ENCODE assay signal across 1 cellular context in the genomic region with DNA sequence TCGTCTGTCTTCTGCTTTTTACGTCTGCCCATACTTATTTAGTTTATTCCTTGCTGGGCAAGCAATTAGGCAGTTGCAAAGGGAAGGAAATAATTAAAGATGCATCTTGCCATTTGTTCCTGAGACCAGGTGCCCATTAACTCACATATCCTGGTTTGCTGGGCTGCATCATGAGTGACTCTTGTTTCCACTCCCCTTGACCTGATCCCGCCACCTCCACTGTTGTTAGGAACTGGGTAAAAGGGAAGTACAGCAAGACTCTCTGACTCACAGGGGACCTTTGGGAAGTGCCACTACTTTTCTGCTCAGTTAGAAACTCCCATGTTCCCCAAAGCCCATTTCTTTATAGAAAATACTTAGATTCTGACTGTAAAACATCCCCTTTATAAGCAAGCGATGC.
TF ChIP-seq lines count a peak whose summit lies in the region.

No MANE protein-coding gene starts in this region.

TF ChIP-seq in GM23338, 12 proteins besides CTCF, POLR2A, EP300 and RAD21 (continued from another document):
- TF ChIP-seq JUNB (IDR thresholded peaks at IDR 0.05; ENCODE audit: unreplicated experiment) = no peak
- TF ChIP-seq, protein P1, sequence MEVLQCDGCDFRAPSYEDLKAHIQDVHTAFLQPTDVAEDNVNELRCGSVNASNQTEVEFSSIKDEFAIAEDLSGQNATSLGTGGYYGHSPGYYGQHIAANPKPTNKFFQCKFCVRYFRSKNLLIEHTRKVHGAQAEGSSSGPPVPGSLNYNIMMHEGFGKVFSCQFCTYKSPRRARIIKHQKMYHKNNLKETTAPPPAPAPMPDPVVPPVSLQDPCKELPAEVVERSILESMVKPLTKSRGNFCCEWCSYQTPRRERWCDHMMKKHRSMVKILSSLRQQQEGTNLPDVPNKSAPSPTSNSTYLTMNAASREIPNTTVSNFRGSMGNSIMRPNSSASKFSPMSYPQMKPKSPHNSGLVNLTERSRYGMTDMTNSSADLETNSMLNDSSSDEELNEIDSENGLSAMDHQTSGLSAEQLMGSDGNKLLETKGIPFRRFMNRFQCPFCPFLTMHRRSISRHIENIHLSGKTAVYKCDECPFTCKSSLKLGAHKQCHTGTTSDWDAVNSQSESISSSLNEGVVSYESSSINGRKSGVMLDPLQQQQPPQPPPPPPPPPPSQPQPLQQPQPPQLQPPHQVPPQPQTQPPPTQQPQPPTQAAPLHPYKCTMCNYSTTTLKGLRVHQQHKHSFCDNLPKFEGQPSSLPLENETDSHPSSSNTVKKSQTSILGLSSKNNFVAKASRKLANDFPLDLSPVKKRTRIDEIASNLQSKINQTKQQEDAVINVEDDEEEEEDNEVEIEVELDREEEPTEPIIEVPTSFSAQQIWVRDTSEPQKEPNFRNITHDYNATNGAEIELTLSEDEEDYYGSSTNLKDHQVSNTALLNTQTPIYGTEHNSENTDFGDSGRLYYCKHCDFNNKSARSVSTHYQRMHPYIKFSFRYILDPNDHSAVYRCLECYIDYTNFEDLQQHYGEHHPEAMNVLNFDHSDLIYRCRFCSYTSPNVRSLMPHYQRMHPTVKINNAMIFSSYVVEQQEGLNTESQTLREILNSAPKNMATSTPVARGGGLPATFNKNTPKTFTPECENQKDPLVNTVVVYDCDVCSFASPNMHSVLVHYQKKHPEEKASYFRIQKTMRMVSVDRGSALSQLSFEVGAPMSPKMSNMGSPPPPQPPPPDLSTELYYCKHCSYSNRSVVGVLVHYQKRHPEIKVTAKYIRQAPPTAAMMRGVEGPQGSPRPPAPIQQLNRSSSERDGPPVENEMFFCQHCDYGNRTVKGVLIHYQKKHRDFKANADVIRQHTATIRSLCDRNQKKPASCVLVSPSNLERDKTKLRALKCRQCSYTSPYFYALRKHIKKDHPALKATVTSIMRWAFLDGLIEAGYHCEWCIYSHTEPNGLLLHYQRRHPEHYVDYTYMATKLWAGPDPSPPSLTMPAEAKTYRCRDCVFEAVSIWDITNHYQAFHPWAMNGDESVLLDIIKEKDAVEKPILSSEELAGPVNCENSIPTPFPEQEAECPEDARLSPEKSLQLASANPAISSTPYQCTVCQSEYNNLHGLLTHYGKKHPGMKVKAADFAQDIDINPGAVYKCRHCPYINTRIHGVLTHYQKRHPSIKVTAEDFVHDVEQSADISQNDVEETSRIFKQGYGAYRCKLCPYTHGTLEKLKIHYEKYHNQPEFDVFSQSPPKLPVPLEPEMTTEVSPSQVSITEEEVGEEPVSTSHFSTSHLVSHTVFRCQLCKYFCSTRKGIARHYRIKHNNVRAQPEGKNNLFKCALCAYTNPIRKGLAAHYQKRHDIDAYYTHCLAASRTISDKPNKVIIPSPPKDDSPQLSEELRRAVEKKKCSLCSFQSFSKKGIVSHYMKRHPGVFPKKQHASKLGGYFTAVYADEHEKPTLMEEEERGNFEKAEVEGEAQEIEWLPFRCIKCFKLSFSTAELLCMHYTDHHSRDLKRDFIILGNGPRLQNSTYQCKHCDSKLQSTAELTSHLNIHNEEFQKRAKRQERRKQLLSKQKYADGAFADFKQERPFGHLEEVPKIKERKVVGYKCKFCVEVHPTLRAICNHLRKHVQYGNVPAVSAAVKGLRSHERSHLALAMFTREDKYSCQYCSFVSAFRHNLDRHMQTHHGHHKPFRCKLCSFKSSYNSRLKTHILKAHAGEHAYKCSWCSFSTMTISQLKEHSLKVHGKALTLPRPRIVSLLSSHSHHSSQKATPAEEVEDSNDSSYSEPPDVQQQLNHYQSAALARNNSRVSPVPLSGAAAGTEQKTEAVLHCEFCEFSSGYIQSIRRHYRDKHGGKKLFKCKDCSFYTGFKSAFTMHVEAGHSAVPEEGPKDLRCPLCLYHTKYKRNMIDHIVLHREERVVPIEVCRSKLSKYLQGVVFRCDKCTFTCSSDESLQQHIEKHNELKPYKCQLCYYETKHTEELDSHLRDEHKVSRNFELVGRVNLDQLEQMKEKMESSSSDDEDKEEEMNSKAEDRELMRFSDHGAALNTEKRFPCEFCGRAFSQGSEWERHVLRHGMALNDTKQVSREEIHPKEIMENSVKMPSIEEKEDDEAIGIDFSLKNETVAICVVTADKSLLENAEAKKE (CRISPR knock-in tag; IDR thresholded peaks at IDR 0.05) = no peak
- TF ChIP-seq POLR2AphosphoS5 (IDR thresholded peaks at IDR 0.05; ENCODE audit: low read depth) = no peak
- TF ChIP-seq CREB1 (CRISPR knock-in tag; IDR thresholded peaks at IDR 0.05; ENCODE audit: low read depth) = no peak
- TF ChIP-seq REST (IDR thresholded peaks at IDR 0.05; ENCODE audit: unreplicated experiment) = no peak
- TF ChIP-seq NANOG (IDR thresholded peaks at IDR 0.05; ENCODE audit: borderline replicate concordance) = no peak
- TF ChIP-seq EZH2phosphoT487 (IDR thresholded peaks at IDR 0.05; ENCODE audit: unreplicated experiment) = no peak
- TF ChIP-seq ZNF114 (CRISPR knock-in tag; IDR thresholded peaks at IDR 0.05) = no peak
